ENCODE assay signal across 8 cellular contexts in genomic region chr15:45705510-45706473, GRCh38.
DNase-seq lines count a peak whose midpoint lies in the region; ATAC-seq lines count a peak whose summit lies in the region.

No MANE protein-coding gene starts in this region.

- peaks cover 11% of the 10 kb centered on the region for H3K4me1 Mint-ChIP-seq in activated CD4-positive, alpha-beta memory T cell treated with anti-CD3 and anti-CD28 coated beads for 36 hours (ENCODE audit: low read depth)

- no peaks in the 10 kb centered on the region for H3K9me3 Mint-ChIP-seq in activated CD4-positive, alpha-beta memory T cell treated with anti-CD3 and anti-CD28 coated beads for 36 hours

- intact Hi-C loops in activated CD4-positive, alpha-beta memory T cell treated with anti-CD3 and anti-CD28 coated beads for 36 hours (cut with micrococcal nuclease): loop anchor here (1.0 to 2.0 kb wide), 3 partner anchors 71 to 247 kb away; partner anchors contain the start of gene SQOR

- H3K27me3 Mint-ChIP-seq in activated CD4-positive, alpha-beta memory T cell treated with anti-CD3 and anti-CD28 coated beads for 36 hours: peaks cover 4% of the 10 kb centered on the region

- H3K27ac Mint-ChIP-seq in activated CD4-positive, alpha-beta memory T cell treated with anti-CD3 and anti-CD28 coated beads for 36 hours: no peak overlapping the region

- ATAC-seq in GM19395 (IDR thresholded peaks at IDR 0.05; ENCODE audit: unreplicated experiment): peak; percentile 90
- peak; percentile 64 for ATAC-seq in HG03558 (IDR thresholded peaks at IDR 0.05; ENCODE audit: extremely low read depth, unreplicated experiment)

- CTCF ChIA-PET in activated CD4-positive, alpha-beta memory T cell treated with anti-CD3 and anti-CD28 coated beads for 36 hours (lab: Charles Lee): interaction anchor here (0.5 to 2.5 kb wide), 36 partner anchors 9 to 287 kb away, joined by 3 to 27 read pairs (median 4); no protein-coding TSS in a partner anchor

- DNase-seq in CD1c-positive myeloid dendritic cell (ENCODE audit: extremely low spot score): peak; percentile 84
- DNase-seq in NCI-H526 treated with DMSO at 0.1 percent for 48 hours (lab: John Stamatoyannopoulos, UW): peak; percentile 75
- peak; percentile 79 for DNase-seq in activated CD4-positive, alpha-beta memory T cell treated with anti-CD3 and anti-CD28 coated beads for 36 hours
- DNase-seq in effector CD8-positive, alpha-beta T cell (lab: John Stamatoyannopoulos, UW): peak; percentile 45
- peak; percentile 95 for DNase-seq in medulla oblongata (ENCODE audit: extremely low spot score)
- peak; percentile 30 to 45 (median 31) for DNase-seq in stimulated activated CD4-positive, alpha-beta T cell treated with anti-CD3 and anti-CD28 coated beads, TNF-alpha, amount 100 ng/mL, for 4 hours (ENCODE audit: low read depth in 3 of 3)

- no peaks in the 10 kb centered on the region for H3K36me3 Mint-ChIP-seq in activated CD4-positive, alpha-beta memory T cell treated with anti-CD3 and anti-CD28 coated beads for 36 hours

- POLR2A ChIA-PET in activated CD4-positive, alpha-beta memory T cell treated with anti-CD3 and anti-CD28 coated beads for 36 hours (lab: Charles Lee): no interaction called here

- H3K4me3 Mint-ChIP-seq in activated CD4-positive, alpha-beta memory T cell treated with anti-CD3 and anti-CD28 coated beads for 36 hours: peak overlapping the region; percentile 86

Comparison
In these comparisons a context has a peak if more than half of its experiments do, and no peak if none do; other contexts are left out.
1. Peak in every context shown above with its lines: DNase-seq and ATAC-seq.
2. DNase-seq: peak in every context shown above with its lines; median percentile 95 in medulla oblongata; 84 in CD1c-positive myeloid dendritic cell; 79 in activated CD4-positive, alpha-beta memory T cell treated with anti-CD3 and anti-CD28 coated beads for 36 hours; 75 in NCI-H526 treated with DMSO at 0.1 percent for 48 hours; 45 in effector CD8-positive, alpha-beta T cell; 31 in stimulated activated CD4-positive, alpha-beta T cell treated with anti-CD3 and anti-CD28 coated beads, TNF-alpha, amount 100 ng/mL, for 4 hours.